1 cellular context compared by ENCODE assay signal in genomic region chr16:75016451-75017081, GRCh38.
TF ChIP-seq lines count a peak whose summit lies in the region.

No MANE protein-coding gene starts in this region.

TF ChIP-seq in liver, 16 proteins besides CTCF, POLR2A, EP300 and RAD21 (continued from another document):
- TF ChIP-seq REST (IDR thresholded peaks at IDR 0.05) = peak; percentile 53
